In the genomic region with DNA sequence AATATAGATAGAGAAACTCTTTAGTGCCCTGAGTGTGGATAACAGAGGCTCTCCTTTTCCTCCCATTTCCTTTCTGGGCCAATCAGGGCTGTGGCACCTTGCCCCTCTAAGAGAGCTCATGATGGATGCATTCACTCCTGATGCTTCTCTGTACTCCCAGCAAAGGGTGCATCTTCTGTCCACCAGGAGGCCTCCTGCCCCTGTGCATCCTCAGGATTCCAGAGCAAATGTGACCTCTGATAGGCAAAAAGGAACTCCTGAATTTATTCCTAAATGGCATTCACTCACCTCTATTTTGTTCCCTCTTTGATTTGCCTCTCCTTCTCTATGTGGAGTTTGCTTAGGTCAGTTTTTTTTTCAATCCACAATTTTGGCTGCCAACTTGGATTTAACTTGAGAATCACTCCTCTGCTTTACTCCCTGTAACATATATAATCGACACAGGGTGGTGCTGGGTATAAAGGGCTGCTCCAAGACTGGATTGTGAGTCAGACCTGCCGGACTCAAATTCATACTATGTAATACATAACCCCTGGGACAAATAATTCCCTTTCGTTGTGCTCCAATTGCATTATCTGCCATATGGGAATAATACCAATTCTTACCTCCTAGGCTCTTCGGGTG, we compare ENCODE assay signal across 8 cellular contexts. TPM values are rescaled to one million over a fixed set of nuclear protein-coding genes. Genes with fewer than 3 reads are reported as not detected.
A peak's percentile ranks its signal among the peaks of the same experiment; 100 is the strongest.
DNase-seq lines count a peak whose midpoint lies in the region; ATAC-seq and TF ChIP-seq lines count a peak whose summit lies in the region.

No MANE protein-coding gene starts in this region.

- 52 to 73% (median 65%) methylated on average over 4 of the region's 4 CpGs for WGBS in ovary, 3 donors

- DNase-seq in AG04449 (ENCODE audit: low read depth, low spot score) = no peak
- DNase-seq in GM10266 (ENCODE audit: extremely low spot score) = peak; percentile 41
- peak; percentile 38 for DNase-seq in NCI-H526 treated with DMSO at 0.1 percent for 48 hours (lab: John Stamatoyannopoulos, UW)
- peak; percentile 35 for DNase-seq in epithelial cell of esophagus (ENCODE audit: low read depth)
- peak; percentile 0 for DNase-seq in stromal cell of bone marrow (ENCODE audit: low read depth)
- DNase-seq in ovary = no peak
- DNase-seq in T-helper 2 cell treated with Interferon-gamma antibody and Interleukin-4, amounts not matched to agents 5 μg/mL and 100 μg/mL, for 36 hours (ENCODE audit: low spot score) = no peak

- no peak overlapping the region for H3K27ac ChIP-seq in ovary

- intact Hi-C loops in ovary (cut with DNase I) = no loop called here

- TF ChIP-seq CTCF in AG04449 (IDR thresholded peaks at IDR 0.05; ENCODE audit: insufficient read depth, low read length, missing control alignments) = peak; percentile 61
- TF ChIP-seq CTCF in GM10266 (IDR thresholded peaks at IDR 0.05; ENCODE audit: control insufficient read depth, insufficient read depth, low read depth, missing control alignments) = peak; percentile 71
- peak; percentile 65 for TF ChIP-seq CTCF in epithelial cell of esophagus (IDR thresholded peaks at IDR 0.05; ENCODE audit: insufficient read depth, low read depth, low read length, missing control alignments)
- no peak for TF ChIP-seq CTCF in ovary (IDR thresholded peaks at IDR 0.05)

- POLR2A ChIA-PET in AG04449 (lab: Yijun Ruan, JAX) = no interaction called here

- H3K36me3 ChIP-seq in ovary = no peaks in the 10 kb centered on the region

- TF ChIP-seq EP300 in ovary (IDR thresholded peaks at IDR 0.05) = no peak

- no peaks in the 10 kb centered on the region for H3K4me1 Mint-ChIP-seq in T-helper 2 cell treated with Interferon-gamma antibody and Interleukin-4, amounts not matched to agents 5 μg/mL and 100 μg/mL, for 36 hours (ENCODE audit: low read depth)

- H3K36me3 Mint-ChIP-seq in T-helper 2 cell treated with Interferon-gamma antibody and Interleukin-4, amounts not matched to agents 5 μg/mL and 100 μg/mL, for 36 hours (ENCODE audit: low read depth) = no peaks in the 10 kb centered on the region

- no peak overlapping the region for H3K4me3 Mint-ChIP-seq in T-helper 2 cell treated with Interferon-gamma antibody and Interleukin-4, amounts not matched to agents 5 μg/mL and 100 μg/mL, for 36 hours

- H3K27me3 ChIP-seq in ovary = no peaks in the 10 kb centered on the region

- no peaks in the 10 kb centered on the region for H3K4me1 ChIP-seq in ovary (ENCODE audit: insufficient read depth)

- TF ChIP-seq POLR2A in ovary (IDR thresholded peaks at IDR 0.05) = no peak

- H3K9me3 Mint-ChIP-seq in T-helper 2 cell treated with Interferon-gamma antibody and Interleukin-4, amounts not matched to agents 5 μg/mL and 100 μg/mL, for 36 hours = no peaks in the 10 kb centered on the region

- H3K9me3 ChIP-seq in ovary = no peaks in the 10 kb centered on the region

- H3K4me3 ChIP-seq in AG04449 (ENCODE audit: low read depth, low read length) (no peak overlapping the region), epithelial cell of esophagus (ENCODE audit: low read length) (no peak overlapping the region), ovary (no peak overlapping the region)

- no peak overlapping the region for H3K27ac Mint-ChIP-seq in T-helper 2 cell treated with Interferon-gamma antibody and Interleukin-4, amounts not matched to agents 5 μg/mL and 100 μg/mL, for 36 hours

- peaks cover 17% of the 10 kb centered on the region for H3K27me3 Mint-ChIP-seq in T-helper 2 cell treated with Interferon-gamma antibody and Interleukin-4, amounts not matched to agents 5 μg/mL and 100 μg/mL, for 36 hours (ENCODE audit: low read depth)

- ATAC-seq in HG03280 (IDR thresholded peaks at IDR 0.05; ENCODE audit: unreplicated experiment) = no peak

- CTCF ChIA-PET in AG04449 (lab: Yijun Ruan, JAX) = no interaction called here

RNA-seq across cellular contexts. Expression of a gene that starts 1.1 kb away (rescaled TPM):
- total RNA-seq in ovary = not detected
- not detected for polyA plus RNA-seq in ovary

RNA-seq across cellular contexts. Expression of a gene that starts 39.1 kb away (rescaled TPM):
- total RNA-seq in ovary = under 1 TPM in 1 of 7 donors, not detected in 6; 0.15 TPM
- polyA plus RNA-seq in ovary = not detected

Comparison
In these comparisons a context has a peak if more than half of its experiments do, and no peak if none do; other contexts are left out.
1. DNase-seq: peak in GM10266 (single experiment), NCI-H526 treated with DMSO at 0.1 percent for 48 hours (single experiment), epithelial cell of esophagus (single experiment) and stromal cell of bone marrow (single experiment); none in AG04449 (single experiment), ovary (0 of 5) and T-helper 2 cell treated with Interferon-gamma antibody and Interleukin-4, amounts not matched to agents 5 μg/mL and 100 μg/mL, for 36 hours (single experiment).
2. CTCF ChIP-seq: peak in AG04449 (single experiment), GM10266 (single experiment) and epithelial cell of esophagus (single experiment); none in ovary (0 of 3).